ENCODE assay signal across 10 cellular contexts in the genomic region with DNA sequence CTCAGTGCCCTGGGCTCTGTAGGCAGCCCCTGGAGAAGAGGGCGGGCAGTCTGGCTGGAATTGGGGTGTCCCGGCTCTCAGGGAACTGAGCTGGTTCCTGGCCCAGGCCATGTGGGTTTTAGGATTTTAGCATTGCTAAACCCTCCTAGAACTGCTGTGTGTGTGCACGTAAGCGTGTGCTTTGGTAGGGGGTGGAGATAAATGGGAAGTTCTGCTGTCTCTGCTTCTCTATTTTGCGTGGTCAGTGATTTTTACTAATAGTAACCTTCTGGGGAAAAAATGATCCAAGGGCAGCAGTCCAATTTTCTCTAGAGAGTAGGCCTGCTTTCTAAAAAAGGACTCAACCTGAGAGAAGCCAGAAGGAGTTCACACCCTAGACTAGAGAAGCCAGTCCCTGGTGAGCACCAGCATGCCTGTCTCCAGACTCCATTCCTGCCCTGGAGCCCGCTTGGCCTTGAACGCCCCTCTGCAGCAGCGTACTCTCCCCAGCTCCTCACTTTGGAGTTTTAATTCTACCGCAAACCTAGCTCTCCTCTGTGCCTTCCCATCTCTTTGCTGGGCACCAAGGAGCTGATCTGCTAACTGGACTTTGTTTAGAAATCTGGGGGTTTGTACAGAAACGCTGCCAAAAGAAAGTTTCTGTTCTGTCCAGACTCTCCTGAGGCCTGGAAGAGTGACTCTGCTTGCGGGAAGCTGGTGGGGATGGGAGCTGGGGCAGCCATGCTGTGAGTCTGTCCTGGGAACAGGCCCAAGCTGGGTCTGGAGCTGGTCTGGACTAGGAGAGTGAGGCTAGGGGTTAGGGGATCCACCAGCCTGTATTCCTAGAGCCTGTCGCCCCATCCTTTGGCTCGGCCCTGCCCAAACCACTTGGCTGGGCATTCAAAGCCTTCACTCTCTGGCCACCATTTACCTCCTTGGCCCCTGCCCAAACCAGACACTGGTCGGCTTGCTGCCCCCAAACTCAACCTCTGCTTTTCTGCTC. TPM values are rescaled to one million over a fixed set of nuclear protein-coding genes. Genes with fewer than 3 reads are reported as not detected.
DNase-seq lines count a peak whose midpoint lies in the region; ATAC-seq and TF ChIP-seq lines count a peak whose summit lies in the region.
"Had no signal": no experiment of that assay in that cellular context is flagged by ENCODE, and none has a peak within 500 bp of the region (broad histone marks: within the 10 kb centered on the region; RNA-seq: fewer than 3 reads in every experiment).

No MANE protein-coding gene starts in this region.

- H3K9me3 ChIP-seq in parathyroid adenoma (ENCODE audit: control insufficient read depth, low read length) (no peaks in the 10 kb centered on the region), BE2C (no peaks in the 10 kb centered on the region), PC-3 (ENCODE audit: low read length) (no peaks in the 10 kb centered on the region)

- no peaks in the 10 kb centered on the region for H3K4me1 Mint-ChIP-seq in activated T-cell treated with anti-CD3 and anti-CD28 coated beads, Interleukin-2, amount 50 U/mL, for 72 hours (ENCODE audit: low read depth)

- H4K20me1 ChIP-seq in PC-3 (ENCODE audit: low read length): no peaks in the 10 kb centered on the region

- intact Hi-C loops in left cardiac atrium (cut with DNase I): no loop called here
- intact Hi-C loops in PC-3 (cut with micrococcal nuclease): no loop called here

- H3K36me3 ChIP-seq in parathyroid adenoma (ENCODE audit: control insufficient read depth, insufficient read depth, low read length): no peaks in the 10 kb centered on the region
- no peaks in the 10 kb centered on the region for H3K36me3 ChIP-seq in BE2C
- no peaks in the 10 kb centered on the region for H3K36me3 ChIP-seq in PC-3 (ENCODE audit: low read depth, low read length)

- H3K27ac ChIP-seq in angular gyrus (ENCODE audit: low read depth, low read length): peak overlapping the region; percentile 72
- H3K27ac ChIP-seq in parathyroid adenoma: peak overlapping the region; percentile 11
- H3K27ac ChIP-seq in PC-3 (ENCODE audit: low read length): no peak overlapping the region

- peak; percentile 53 to 54 for ATAC-seq in left cardiac atrium
- no peak for ATAC-seq in PC-3
- ATAC-seq in activated T-cell treated with anti-CD3 and anti-CD28 coated beads, Interleukin-2, amount 50 U/mL, for 72 hours (replicated peaks in 1 of 2): no peak
- ATAC-seq: T-cell had no signal

- H3K36me3 Mint-ChIP-seq in activated T-cell treated with anti-CD3 and anti-CD28 coated beads, Interleukin-2, amount 50 U/mL, for 72 hours (ENCODE audit: insufficient read depth in 2 of 2): no peaks in the 10 kb centered on the region
- H3K36me3 Mint-ChIP-seq: T-cell had no signal

- H2AFZ ChIP-seq in parathyroid adenoma (no peak overlapping the region), PC-3 (ENCODE audit: low read length) (no peak overlapping the region)

- H3K4me2 ChIP-seq in parathyroid adenoma (ENCODE audit: low read length) (no peak overlapping the region), PC-3 (ENCODE audit: low read length) (no peak overlapping the region)

- CTCF ChIA-PET in PC-3 (lab: Charles Lee): no interaction called here

- DNase-seq in AG20443 (ENCODE audit: low spot score) (peak; percentile 50), left cardiac atrium (peak; percentile 51), BE2C (no peak), PC-3 (no peak), COLO668 (lab: John Stamatoyannopoulos, UW; ENCODE audit: unreplicated experiment) (no peak)
- no peak for DNase-seq in activated T-cell treated with anti-CD3 and anti-CD28 coated beads, Interleukin-2, amount 50 U/mL, for 72 hours
- DNase-seq: activated CD4-positive, alpha-beta T cell treated with anti-CD3 and anti-CD28 coated beads, Interleukin-2, amount 50 U/mL, for 1 hour; T-cell had no signal

- H3K27me3 ChIP-seq in parathyroid adenoma (ENCODE audit: control insufficient read depth, insufficient read depth, low read length) (no peaks in the 10 kb centered on the region), BE2C (no peaks in the 10 kb centered on the region), PC-3 (ENCODE audit: low read length) (no peaks in the 10 kb centered on the region)

- no peaks in the 10 kb centered on the region for H3K79me2 ChIP-seq in parathyroid adenoma
- no peaks in the 10 kb centered on the region for H3K79me2 ChIP-seq in PC-3 (ENCODE audit: low read length)

- no peaks in the 10 kb centered on the region for H3K9me3 Mint-ChIP-seq in activated T-cell treated with anti-CD3 and anti-CD28 coated beads, Interleukin-2, amount 50 U/mL, for 72 hours
- H3K9me3 Mint-ChIP-seq: T-cell had no signal

- no peak overlapping the region for H3K4me3 Mint-ChIP-seq in activated T-cell treated with anti-CD3 and anti-CD28 coated beads, Interleukin-2, amount 50 U/mL, for 72 hours
- H3K4me3 Mint-ChIP-seq: T-cell had no signal

- TF ChIP-seq CTCF in parathyroid adenoma (IDR thresholded peaks at IDR 0.05) (no peak), BE2C (IDR thresholded peaks at IDR 0.05; ENCODE audit: low read depth, low read length) (no peak), PC-3 (conservative IDR thresholded peaks at IDR 0.05; ENCODE audit: low read depth, low read length) (no peak)

- no peaks in the 10 kb centered on the region for H3F3A ChIP-seq in PC-3 (ENCODE audit: low read length, unreplicated experiment)

- H3K27me3 Mint-ChIP-seq in activated T-cell treated with anti-CD3 and anti-CD28 coated beads, Interleukin-2, amount 50 U/mL, for 72 hours (ENCODE audit: low read depth): peaks cover 5% of the 10 kb centered on the region

- H3K4me3 ChIP-seq in parathyroid adenoma (ENCODE audit: low read depth, low read length): no peak overlapping the region
- no peak overlapping the region for H3K4me3 ChIP-seq in BE2C (ENCODE audit: low read depth, low read length)
- H3K4me3 ChIP-seq in PC-3 (ENCODE audit: low read length): no peak overlapping the region

- H3K27ac Mint-ChIP-seq in activated T-cell treated with anti-CD3 and anti-CD28 coated beads, Interleukin-2, amount 50 U/mL, for 72 hours: no peak overlapping the region
- H3K27ac Mint-ChIP-seq: T-cell had no signal

- H3K9ac ChIP-seq in parathyroid adenoma (no peak overlapping the region), PC-3 (ENCODE audit: low read length) (no peak overlapping the region)

- H3K4me1 ChIP-seq in parathyroid adenoma (no peaks in the 10 kb centered on the region), BE2C (peaks cover 20% of the 10 kb centered on the region), PC-3 (ENCODE audit: insufficient read depth, low read length) (no peaks in the 10 kb centered on the region)

- POLR2A ChIA-PET in PC-3 (lab: Charles Lee; ENCODE audit: unreplicated experiment): no interaction called here

- no peaks in the 10 kb centered on the region for H3K9me2 ChIP-seq in PC-3 (replicated peaks; ENCODE audit: low read length)

- no TSS peak for BruUV-seq in PC-3 (replicated peaks; lab: Mats Ljungman, UMichigan)

RNA-seq across cellular contexts. Expression of gene CORO2B, which starts 19.7 kb away (rescaled TPM):
- total RNA-seq in left cardiac atrium (1 to 10 TPM; 8.5 to 8.9 TPM), PC-3 (2014; rRNA removed) (0.66 and 0.92 TPM in 2 replicates)
- polyA plus RNA-seq in BE2C (2012; ENCODE audit: insufficient read depth, insufficient read length, low read depth): 23.7 TPM
- total RNA-seq in activated T-cell treated with anti-CD3 and anti-CD28 coated beads, Interleukin-2, amount 50 U/mL, for 72 hours: under 1 TPM in 1 of 2 donors, not detected in 1; 0.07 TPM

Comparison
In these comparisons a context has a peak if more than half of its experiments do, and no peak if none do; other contexts are left out.
1. DNase-seq: peak in AG20443 (single experiment) and left cardiac atrium (single experiment); none in BE2C (single experiment), PC-3 (single experiment), activated T-cell treated with anti-CD3 and anti-CD28 coated beads, Interleukin-2, amount 50 U/mL, for 72 hours (0 of 2) and COLO668 (single experiment).
2. ATAC-seq: peak in left cardiac atrium (2 of 2); none in PC-3 (single experiment) and activated T-cell treated with anti-CD3 and anti-CD28 coated beads, Interleukin-2, amount 50 U/mL, for 72 hours (0 of 2).